In the genomic region with DNA sequence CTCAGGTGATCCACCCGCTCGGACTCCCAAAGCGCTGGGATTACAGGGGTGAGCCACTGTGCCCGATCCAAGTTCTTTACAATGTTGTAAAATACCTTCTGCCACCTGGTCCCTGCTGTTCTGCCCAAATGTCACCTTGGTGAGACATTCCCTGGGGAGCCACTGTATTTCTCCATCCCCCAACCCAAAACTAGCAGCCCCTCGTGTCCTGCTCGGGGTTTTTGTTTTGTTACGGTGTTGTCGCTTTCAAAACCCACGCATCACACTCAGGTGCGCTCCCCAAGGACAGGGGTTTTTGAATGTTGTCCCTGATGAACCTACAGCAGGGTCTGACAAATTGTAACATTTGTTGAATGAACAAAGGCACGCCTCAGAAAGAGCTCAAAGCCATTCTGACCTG, we compare ENCODE assay signal across 22 cellular contexts.
"Had no signal": no experiment of that assay in that cellular context is flagged by ENCODE, and none has a peak within 500 bp of the region (broad histone marks: within the 10 kb centered on the region; RNA-seq: fewer than 3 reads in every experiment).

No MANE protein-coding gene starts in this region.

- H3K27ac ChIP-seq: HL-60, RWPE1, SJCRH30 had no signal

- H3K4me3 ChIP-seq: K562, SJCRH30 had no signal

- DNase-seq: Kasumi-1, MM.1S, NCI-H1092 treated with DMSO at 0.1 percent for 48 hours, NCI-H1436, NCI-H187, NCI-H2029, NCI-H2081 treated with DMSO at 0.1 percent for 48 hours, NCI-H2171, NCI-H226, NCI-H446, NCI-H510A, NCI-H524 treated with DMSO at 0.1 percent for 48 hours, NCI-H69, NCI-H774, SHP77 treated with DMSO at 0.1 percent for 48 hours, SJCRH30 had no signal

- H3K9me3 Mint-ChIP-seq: IgD-negative memory B cell had no signal

- H3K27me3 Mint-ChIP-seq: IgD-negative memory B cell had no signal

- ATAC-seq: K562, Panc1, SK-N-SH treated with all-trans-retinoic acid at 6 μM for 48 hours had no signal

- H3K9me3 ChIP-seq: SJCRH30 had no signal

- H3K4me1 ChIP-seq: SJCRH30 had no signal

- H3K27me3 ChIP-seq: SJCRH30 had no signal
